ENCODE assay signal across 1 cellular context in the genomic region with DNA sequence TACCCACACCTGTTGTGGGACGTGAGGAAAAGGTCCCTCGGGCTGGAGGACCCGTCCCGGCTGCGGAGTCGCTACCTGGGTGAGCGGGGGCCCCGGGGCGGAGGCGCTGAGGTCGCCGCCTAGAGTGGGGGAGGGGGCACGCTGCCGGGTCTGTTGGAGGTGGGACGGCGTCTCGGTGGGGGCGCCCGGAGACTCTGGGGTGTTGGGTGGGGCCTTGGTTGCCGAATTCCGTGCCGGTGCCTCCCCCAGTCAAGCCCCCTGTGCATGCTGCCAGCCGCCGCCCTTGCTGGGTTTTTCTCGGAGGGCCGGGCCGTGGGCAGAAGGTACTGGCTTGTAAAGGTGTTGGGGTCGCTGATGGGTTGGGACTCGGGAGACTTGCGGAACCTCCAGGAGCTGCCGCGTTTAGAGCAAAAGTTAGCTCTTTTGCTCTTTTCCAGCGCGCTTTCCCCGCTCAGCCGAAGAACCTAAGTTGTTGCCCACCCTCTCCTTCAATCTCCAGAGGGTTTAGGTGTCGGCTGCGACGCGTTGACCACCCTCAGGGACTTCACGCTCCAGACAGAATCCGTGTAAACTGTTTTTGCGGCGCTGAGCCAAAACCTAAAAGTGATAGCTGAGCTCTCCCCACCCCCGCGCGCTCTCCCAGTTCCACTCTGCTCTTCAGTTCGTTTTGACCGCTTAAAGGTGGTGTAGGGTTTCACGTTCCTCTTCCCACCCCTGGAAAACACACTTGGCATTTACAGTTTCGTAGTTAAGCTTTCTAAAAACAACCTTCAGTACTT.
TF ChIP-seq lines count a peak whose summit lies in the region.

A gene (minus strand): TSS at position 143 of the 779 bp plus-strand sequence. CDS start 1,231 bp downstream, outside the sequence.

TF ChIP-seq in HepG2, 621 proteins besides CTCF, POLR2A, EP300 and RAD21 (continued from another document):
- TF ChIP-seq, protein P1, sequence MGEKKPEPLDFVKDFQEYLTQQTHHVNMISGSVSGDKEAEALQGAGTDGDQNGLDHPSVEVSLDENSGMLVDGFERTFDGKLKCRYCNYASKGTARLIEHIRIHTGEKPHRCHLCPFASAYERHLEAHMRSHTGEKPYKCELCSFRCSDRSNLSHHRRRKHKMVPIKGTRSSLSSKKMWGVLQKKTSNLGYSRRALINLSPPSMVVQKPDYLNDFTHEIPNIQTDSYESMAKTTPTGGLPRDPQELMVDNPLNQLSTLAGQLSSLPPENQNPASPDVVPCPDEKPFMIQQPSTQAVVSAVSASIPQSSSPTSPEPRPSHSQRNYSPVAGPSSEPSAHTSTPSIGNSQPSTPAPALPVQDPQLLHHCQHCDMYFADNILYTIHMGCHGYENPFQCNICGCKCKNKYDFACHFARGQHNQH (CRISPR knock-in tag; IDR thresholded peaks at IDR 0.05) = no peak
- TF ChIP-seq, protein P2, sequence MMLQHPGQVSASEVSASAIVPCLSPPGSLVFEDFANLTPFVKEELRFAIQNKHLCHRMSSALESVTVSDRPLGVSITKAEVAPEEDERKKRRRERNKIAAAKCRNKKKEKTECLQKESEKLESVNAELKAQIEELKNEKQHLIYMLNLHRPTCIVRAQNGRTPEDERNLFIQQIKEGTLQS (CRISPR knock-in tag; IDR thresholded peaks at IDR 0.05) = no peak
- no peak for TF ChIP-seq FOXA3 (CRISPR knock-in tag; IDR thresholded peaks at IDR 0.05)
- no peak for TF ChIP-seq ZFP62 (CRISPR knock-in tag; IDR thresholded peaks at IDR 0.05)
- no peak for TF ChIP-seq SMAD9 (CRISPR knock-in tag; IDR thresholded peaks at IDR 0.05)
- TF ChIP-seq, protein P3, sequence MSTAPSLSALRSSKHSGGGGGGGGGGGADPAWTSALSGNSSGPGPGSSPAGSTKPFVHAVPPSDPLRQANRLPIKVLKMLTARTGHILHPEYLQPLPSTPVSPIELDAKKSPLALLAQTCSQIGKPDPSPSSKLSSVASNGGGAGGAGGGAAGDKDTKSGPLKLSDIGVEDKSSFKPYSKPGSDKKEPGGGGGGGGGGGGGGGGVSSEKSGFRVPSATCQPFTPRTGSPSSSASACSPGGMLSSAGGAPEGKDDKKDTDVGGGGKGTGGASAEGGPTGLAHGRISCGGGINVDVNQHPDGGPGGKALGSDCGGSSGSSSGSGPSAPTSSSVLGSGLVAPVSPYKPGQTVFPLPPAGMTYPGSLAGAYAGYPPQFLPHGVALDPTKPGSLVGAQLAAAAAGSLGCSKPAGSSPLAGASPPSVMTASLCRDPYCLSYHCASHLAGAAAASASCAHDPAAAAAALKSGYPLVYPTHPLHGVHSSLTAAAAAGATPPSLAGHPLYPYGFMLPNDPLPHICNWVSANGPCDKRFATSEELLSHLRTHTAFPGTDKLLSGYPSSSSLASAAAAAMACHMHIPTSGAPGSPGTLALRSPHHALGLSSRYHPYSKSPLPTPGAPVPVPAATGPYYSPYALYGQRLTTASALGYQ (CRISPR knock-in tag; IDR thresholded peaks at IDR 0.05) = no peak
